8 cellular contexts compared by ENCODE assay signal in genomic region chr1:41102208-41102607, GRCh38.
A peak's percentile ranks its signal among the peaks of the same experiment; 100 is the strongest.
DNase-seq lines count a peak whose midpoint lies in the region; TF ChIP-seq lines count a peak whose summit lies in the region.

No MANE protein-coding gene starts in this region.

- CTCF ChIA-PET in activated CD4-positive, alpha-beta memory T cell treated with anti-CD3 and anti-CD28 coated beads for 36 hours (lab: Charles Lee), result no interaction called here

- H3K4me1 ChIP-seq in muscle layer of duodenum (ENCODE audit: control insufficient read depth in 1 of 2, insufficient read depth in 2 of 2, low read length in 2 of 2), result peaks cover 11 to 16% of the 10 kb centered on the region in 2 donors

- no peak overlapping the region for H3K4me3 Mint-ChIP-seq in activated CD4-positive, alpha-beta memory T cell treated with anti-CD3 and anti-CD28 coated beads for 36 hours

- no peaks in the 10 kb centered on the region for H3K27me3 ChIP-seq in muscle layer of duodenum (ENCODE audit: low read depth, low read length)

- H3K27ac Mint-ChIP-seq in activated CD4-positive, alpha-beta memory T cell treated with anti-CD3 and anti-CD28 coated beads for 36 hours, result no peak overlapping the region

- DNase-seq in ACHN (peak; percentile 63), NCI-H2029 treated with DMSO at 0.1 percent for 48 hours (lab: John Stamatoyannopoulos, UW) (peak; percentile 99), epithelial cell of esophagus (ENCODE audit: low read depth) (peak; percentile 59), ecto neural progenitor cell (ENCODE audit: low spot score) (no peak), NCI-H510A treated with DMSO at 0.1 percent for 48 hours (lab: John Stamatoyannopoulos, UW) (no peak), islet precursor cell (no peak)
- no peak for DNase-seq in activated CD4-positive, alpha-beta memory T cell treated with anti-CD3 and anti-CD28 coated beads for 36 hours

- no peaks in the 10 kb centered on the region for H3K9me3 ChIP-seq in muscle layer of duodenum (ENCODE audit: control insufficient read depth in 1 of 2, low read length in 2 of 2)

- in situ Hi-C loops in ACHN (cut with HindIII; ENCODE audit: low pct_ligation_motif_present, low pct_unique_long_range_greater_than_20kb, low sequenced_read_pairs), result no loop called here

- peaks cover 5% of the 10 kb centered on the region for H3K36me3 Mint-ChIP-seq in activated CD4-positive, alpha-beta memory T cell treated with anti-CD3 and anti-CD28 coated beads for 36 hours

- POLR2A ChIA-PET in activated CD4-positive, alpha-beta memory T cell treated with anti-CD3 and anti-CD28 coated beads for 36 hours (lab: Charles Lee), result no interaction called here

- TF ChIP-seq CTCF in epithelial cell of esophagus (IDR thresholded peaks at IDR 0.05; ENCODE audit: insufficient read depth, low read depth, low read length, missing control alignments), result no peak

- intact Hi-C loops in activated CD4-positive, alpha-beta memory T cell treated with anti-CD3 and anti-CD28 coated beads for 36 hours (cut with micrococcal nuclease), result no loop called here

- H3K36me3 ChIP-seq in muscle layer of duodenum (ENCODE audit: control insufficient read depth in 1 of 2, insufficient read depth in 2 of 2, low read length in 2 of 2), result no peaks in the 10 kb centered on the region

- H3K27me3 Mint-ChIP-seq in activated CD4-positive, alpha-beta memory T cell treated with anti-CD3 and anti-CD28 coated beads for 36 hours, result no peaks in the 10 kb centered on the region

- H3K4me3 ChIP-seq in epithelial cell of esophagus (ENCODE audit: low read length) (no peak overlapping the region), muscle layer of duodenum (ENCODE audit: low read depth in 1 of 2, low read length in 2 of 2) (no peak overlapping the region)

- peaks cover 2% of the 10 kb centered on the region for H3K4me1 Mint-ChIP-seq in activated CD4-positive, alpha-beta memory T cell treated with anti-CD3 and anti-CD28 coated beads for 36 hours (ENCODE audit: low read depth)

- H3K27ac ChIP-seq in muscle layer of duodenum (ENCODE audit: low read length), result peak overlapping the region; percentile 10

- H3K9me3 Mint-ChIP-seq in activated CD4-positive, alpha-beta memory T cell treated with anti-CD3 and anti-CD28 coated beads for 36 hours, result no peaks in the 10 kb centered on the region

Comparison
In these comparisons a context has a peak if more than half of its experiments do, and no peak if none do; other contexts are left out.
1. DNase-seq: peak in ACHN (single experiment), NCI-H2029 treated with DMSO at 0.1 percent for 48 hours (single experiment) and epithelial cell of esophagus (single experiment); none in activated CD4-positive, alpha-beta memory T cell treated with anti-CD3 and anti-CD28 coated beads for 36 hours (single experiment), ecto neural progenitor cell (single experiment), NCI-H510A treated with DMSO at 0.1 percent for 48 hours (single experiment) and islet precursor cell (single experiment).